In the genomic region with DNA sequence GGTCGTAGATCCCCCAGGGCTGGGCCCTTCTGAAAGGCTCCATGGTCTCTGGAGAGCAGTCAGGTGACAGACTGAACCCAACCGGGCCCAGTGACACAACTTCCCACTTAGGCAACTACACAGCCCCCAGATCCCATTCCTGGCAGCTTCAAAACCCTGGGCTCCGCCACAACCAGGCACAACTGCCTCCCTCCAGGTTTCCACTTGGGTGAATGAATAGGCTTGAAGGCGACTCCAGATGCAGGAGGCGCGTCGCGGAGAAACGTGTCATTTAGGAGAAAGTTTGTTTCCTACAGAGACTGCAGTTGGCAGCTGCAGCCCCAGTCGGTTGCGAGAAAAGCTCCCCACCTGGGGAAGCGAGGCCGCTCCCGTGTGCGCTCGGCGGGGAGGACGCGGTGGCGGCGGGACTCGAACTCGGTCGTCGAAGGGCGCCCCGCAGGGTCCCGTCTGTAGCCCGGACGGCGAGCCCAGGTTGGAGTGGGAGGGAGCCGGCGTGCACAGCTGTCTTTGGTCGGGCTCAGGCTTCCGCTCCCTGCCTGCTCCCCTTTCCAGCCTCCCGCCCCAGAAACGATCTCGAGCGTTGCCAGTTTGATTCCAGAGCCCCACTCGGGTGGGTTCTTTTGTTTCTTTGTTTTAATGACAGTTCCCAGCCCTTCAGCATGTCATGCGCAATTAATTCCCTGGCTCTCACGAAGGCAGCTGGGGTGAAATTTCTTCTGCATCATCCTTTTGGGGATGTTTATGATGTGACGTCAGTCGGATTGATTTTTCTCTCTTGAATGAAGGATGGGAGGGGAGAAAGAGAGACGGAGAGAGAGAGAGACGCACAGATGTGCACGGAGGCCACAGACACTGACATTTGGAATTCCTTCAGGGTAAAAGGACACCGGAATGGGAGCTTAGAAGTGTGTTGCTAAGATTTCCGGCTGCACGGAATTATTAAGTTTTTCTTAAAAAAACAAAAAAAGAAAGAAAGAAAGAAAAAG, we compare ENCODE assay signal across 9 cellular contexts. TPM values are rescaled to one million over a fixed set of nuclear protein-coding genes. Genes with fewer than 3 reads are reported as not detected.
DNase-seq lines count a peak whose midpoint lies in the region; ATAC-seq and TF ChIP-seq lines count a peak whose summit lies in the region.
"Had no signal": no experiment of that assay in that cellular context is flagged by ENCODE, and none has a peak within 500 bp of the region (broad histone marks: within the 10 kb centered on the region; RNA-seq: fewer than 3 reads in every experiment).

No MANE protein-coding gene starts in this region.

- H3K9me3 ChIP-seq in muscle layer of duodenum (ENCODE audit: control insufficient read depth in 1 of 2, low read length in 2 of 2) (no peaks in the 10 kb centered on the region), vagina (no peaks in the 10 kb centered on the region)

- ATAC-seq in GM19328 (IDR thresholded peaks at IDR 0.05; ENCODE audit: unreplicated experiment), result no peak

- peak overlapping the region; percentile 49 for H3K4me3 ChIP-seq in fibroblast of mammary gland (ENCODE audit: control insufficient read depth, low read depth, low read length)
- peak overlapping the region; percentile 60 to 77 for H3K4me3 ChIP-seq in muscle layer of duodenum (ENCODE audit: low read depth in 1 of 2, low read length in 2 of 2)
- H3K4me3 ChIP-seq in vagina, result peak overlapping the region; percentile 51 to 55
- H3K4me3 ChIP-seq: BLaER1 had no signal

- intact Hi-C loops in vagina (cut with DNase I), result no loop called here

- H3K36me3 ChIP-seq in muscle layer of duodenum (ENCODE audit: control insufficient read depth in 1 of 2, insufficient read depth in 2 of 2, low read length in 2 of 2) (no peaks in the 10 kb centered on the region), vagina (no peaks in the 10 kb centered on the region)
- H3K36me3 ChIP-seq: BLaER1 had no signal

- TF ChIP-seq CTCF in fibroblast of mammary gland (conservative IDR thresholded peaks at IDR 0.05; ENCODE audit: control insufficient read depth, insufficient read depth, low read depth, low read length) (no peak), vagina (IDR thresholded peaks at IDR 0.05) (no peak)

- peak in 1 of 2 donors; percentile 46 for TF ChIP-seq POLR2A in vagina (IDR thresholded peaks at IDR 0.05)

- H3K4me1 ChIP-seq in muscle layer of duodenum (ENCODE audit: control insufficient read depth in 1 of 2, insufficient read depth in 2 of 2, low read length in 2 of 2), result peaks cover 4 to 13% of the 10 kb centered on the region in 2 donors
- H3K4me1 ChIP-seq in vagina, result peaks cover 26% of the 10 kb centered on the region

- H3K27ac ChIP-seq in muscle layer of duodenum (ENCODE audit: low read length) (peak overlapping the region; percentile 80), vagina (peak overlapping the region; percentile 87)
- H3K27ac ChIP-seq: BLaER1 had no signal

- H3K27me3 ChIP-seq in muscle layer of duodenum (ENCODE audit: low read depth, low read length), result no peaks in the 10 kb centered on the region
- H3K27me3 ChIP-seq in vagina, result no peaks in the 10 kb centered on the region

- DNase-seq in NCI-H2029 (lab: John Stamatoyannopoulos, UW) (peak; percentile 36), NCI-H2029 treated with DMSO at 0.1 percent for 48 hours (lab: John Stamatoyannopoulos, UW) (no peak), fibroblast of mammary gland (ENCODE audit: low read depth) (peak; percentile 92), vagina (ENCODE audit: extremely low spot score in 2 of 2) (no peak), COLO829 (ENCODE audit: low spot score) (no peak)
- peak; percentile 12 to 19 for DNase-seq in activated CD4-positive, alpha-beta T cell treated with anti-CD3 and anti-CD28 coated beads, Interleukin-2, amount 50 U/mL, for 48 hours

RNA-seq across cellular contexts. Expression of a gene that starts 0.9 kb away (rescaled TPM):
- total RNA-seq in vagina, result 14.0 TPM

Comparison
In these comparisons a context has a peak if more than half of its experiments do, and no peak if none do; other contexts are left out.
1. DNase-seq: peak in NCI-H2029 (single experiment), activated CD4-positive, alpha-beta T cell treated with anti-CD3 and anti-CD28 coated beads, Interleukin-2, amount 50 U/mL, for 48 hours (2 of 2) and fibroblast of mammary gland (single experiment); none in NCI-H2029 treated with DMSO at 0.1 percent for 48 hours (single experiment), vagina (0 of 2) and COLO829 (single experiment).
2. Peak in every context shown above with its lines, with median percentiles within 50 percentile points of each other: H3K4me3 ChIP-seq.